1 cellular context compared by ENCODE assay signal in genomic region chr11:19918302-19919049, GRCh38.
TF ChIP-seq lines count a peak whose summit lies in the region.

No MANE protein-coding gene starts in this region.

TF ChIP-seq in A549, 52 proteins besides CTCF, POLR2A, EP300 and RAD21 (continued from another document):
- TF ChIP-seq ZC3H11A (IDR thresholded peaks at IDR 0.05) = no peak
- no peak for TF ChIP-seq MYC (IDR thresholded peaks at IDR 0.05; ENCODE audit: borderline replicate concordance, low read length)
- TF ChIP-seq POLR2AphosphoS2 (conservative IDR thresholded peaks at IDR 0.05; ENCODE audit: low read length) = no peak
- no peak for TF ChIP-seq ZSCAN20 (CRISPR knock-in tag; IDR thresholded peaks at IDR 0.05)
- TF ChIP-seq RFX5 (IDR thresholded peaks at IDR 0.05) = no peak
- no peak for TF ChIP-seq RARB (CRISPR knock-in tag; IDR thresholded peaks at IDR 0.05)
- TF ChIP-seq BCL3 (IDR thresholded peaks at IDR 0.05) = no peak
- no peak for TF ChIP-seq BHLHE40 (IDR thresholded peaks at IDR 0.05; ENCODE audit: low read depth, low read length)
TF ChIP-seq in A549: peak in this region for 0.
